In the genomic region with DNA sequence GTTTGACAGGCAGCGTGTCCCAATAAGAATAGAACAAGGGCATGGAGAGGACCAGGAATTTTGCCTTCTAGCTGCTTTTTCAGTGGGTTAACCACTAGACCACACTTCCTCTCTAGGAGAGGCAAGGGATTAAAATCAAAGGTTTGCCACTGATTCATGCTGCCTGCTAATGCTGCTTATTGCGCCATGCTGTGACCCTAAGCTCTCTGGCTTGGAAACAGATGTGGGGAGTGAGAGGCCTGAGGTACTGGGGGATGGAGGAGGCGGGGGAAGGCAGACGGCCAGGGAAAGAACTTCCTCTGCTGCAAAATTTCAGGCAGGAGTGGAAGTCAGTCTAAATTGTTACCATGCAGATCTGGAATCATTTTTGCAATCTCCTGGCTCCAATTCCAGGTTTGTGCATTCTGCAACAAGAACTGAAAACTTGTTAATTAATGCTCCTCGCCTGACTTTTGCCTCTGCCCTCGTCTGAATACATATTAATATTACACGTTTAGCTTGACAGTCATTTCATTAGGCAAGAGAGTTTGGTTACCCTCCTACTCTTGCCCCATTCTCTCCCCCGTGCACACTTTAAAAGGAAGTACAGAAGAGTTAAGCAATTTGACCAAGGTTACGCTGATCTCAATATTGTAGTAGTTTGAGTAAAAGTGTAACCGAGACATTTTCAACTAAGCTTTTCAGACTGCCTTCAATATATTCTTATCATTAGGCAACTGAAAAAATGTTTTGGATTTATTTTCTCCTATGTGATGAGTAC, we compare ENCODE assay signal across 8 cellular contexts.
A peak's percentile ranks its signal among the peaks of the same experiment; 100 is the strongest.
DNase-seq lines count a peak whose midpoint lies in the region; ATAC-seq, FAIRE-seq and TF ChIP-seq lines count a peak whose summit lies in the region.

No MANE protein-coding gene starts in this region.

- H3K9me3 ChIP-seq in A673 (ENCODE audit: low read depth, low read length, poor library complexity, severe bottlenecking) (no peaks in the 10 kb centered on the region), lower lobe of right lung (no peaks in the 10 kb centered on the region), transverse colon (no peaks in the 10 kb centered on the region)

- DNase-seq in A673 (ENCODE audit: low spot score) (peak; percentile 82), MV-4-11 (lab: John Stamatoyannopoulos, UW) (peak; percentile 97), bronchial epithelial cell (ENCODE audit: low read depth) (peak; percentile 88), lower lobe of right lung (peak; percentile 79), transverse colon (peak; percentile 74), progenitor cell of endocrine pancreas (ENCODE audit: low spot score, unreplicated experiment) (no peak), DMS153 treated with DMSO at 0.1 percent for 48 hours (lab: John Stamatoyannopoulos, UW; ENCODE audit: unreplicated experiment) (no peak)

- no peak for TF ChIP-seq EP300 in transverse colon (IDR thresholded peaks at IDR 0.05; ENCODE audit: low read depth)

- TF ChIP-seq POLR2A in transverse colon (IDR thresholded peaks at IDR 0.05), result no peak

- peaks cover 3% of the 10 kb centered on the region for H3K9me3 Mint-ChIP-seq in progenitor cell of endocrine pancreas (ENCODE audit: low read depth)

- in situ Hi-C loops in transverse colon (cut with MboI; ENCODE audit: low pct_ligation_motif_present in 1 of 4, low pct_unique_long_range_greater_than_20kb in 1 of 4, low sequenced_read_pairs in 3 of 4), result no loop called here

- POLR2A ChIA-PET in A673 (lab: Charles Lee; ENCODE audit: low non-redundant PET), result no interaction called here

- no peaks in the 10 kb centered on the region for H3K27me3 Mint-ChIP-seq in progenitor cell of endocrine pancreas

- H3K4me3 ChIP-seq in A673 (ENCODE audit: low read depth, low read length, poor library complexity, severe bottlenecking) (peak overlapping the region; percentile 29), bronchial epithelial cell (ENCODE audit: low read depth, low read length) (no peak overlapping the region), lower lobe of right lung (peak overlapping the region; percentile 22), transverse colon (no peak overlapping the region)

- H3K4me3 Mint-ChIP-seq in progenitor cell of endocrine pancreas (ENCODE audit: low read depth), result no peak overlapping the region

- TF ChIP-seq CTCF in A673 (conservative IDR thresholded peaks at IDR 0.05; ENCODE audit: low read depth, low read length) (no peak), bronchial epithelial cell (IDR thresholded peaks at IDR 0.05; ENCODE audit: insufficient read depth, low read length, severe bottlenecking) (no peak), lower lobe of right lung (IDR thresholded peaks at IDR 0.05) (no peak), transverse colon (IDR thresholded peaks at IDR 0.05) (no peak), progenitor cell of endocrine pancreas (IDR thresholded peaks at IDR 0.05; ENCODE audit: unreplicated experiment) (no peak)

- H3K36me3 Mint-ChIP-seq in progenitor cell of endocrine pancreas (ENCODE audit: insufficient read depth), result no peaks in the 10 kb centered on the region

- BruUV-seq in A673 (replicated peaks; lab: Mats Ljungman, UMichigan), result no TSS peak

- H3K27ac Mint-ChIP-seq in progenitor cell of endocrine pancreas, result no peak overlapping the region

- intact Hi-C loops in A673 (cut with micrococcal nuclease; ENCODE audit: unreplicated experiment), result no loop called here
- intact Hi-C loops in lower lobe of right lung (cut with DNase I), result no loop called here
- intact Hi-C loops in transverse colon (cut with DNase I; ENCODE audit: low total_unique reads), result no loop called here

- ATAC-seq in GM21515 (IDR thresholded peaks at IDR 0.05; ENCODE audit: unreplicated experiment) (peak; percentile 53), lower lobe of right lung (peak; percentile 78 to 86)

- H3K36me3 ChIP-seq in A673 (ENCODE audit: insufficient read depth, low read length, poor library complexity, severe bottlenecking) (no peaks in the 10 kb centered on the region), bronchial epithelial cell (ENCODE audit: control insufficient read depth, insufficient read depth, low read length) (no peaks in the 10 kb centered on the region), lower lobe of right lung (no peaks in the 10 kb centered on the region), transverse colon (no peaks in the 10 kb centered on the region)

- H3K4me1 ChIP-seq in A673 (ENCODE audit: insufficient read depth, low read length, poor library complexity, severe bottlenecking), result peaks cover 40% of the 10 kb centered on the region
- H3K4me1 ChIP-seq in lower lobe of right lung, result peaks cover 34% of the 10 kb centered on the region
- peaks cover 3 to 41% (median 16%) of the 10 kb centered on the region in 4 donors for H3K4me1 ChIP-seq in transverse colon

- peak; percentile 13 for FAIRE-seq in bronchial epithelial cell (lab: Jason Lieb, UNC)

- H3K27ac ChIP-seq in A673 (ENCODE audit: low read depth, low read length, poor library complexity, severe bottlenecking) (peak overlapping the region; percentile 79), lower lobe of right lung (peak overlapping the region; percentile 77), transverse colon (peak overlapping the region; percentile 69 to 83 (median 80))

- H3K27me3 ChIP-seq in A673 (replicated peaks; ENCODE audit: insufficient read depth, low read depth, low read length, poor library complexity), result no peaks in the 10 kb centered on the region
- no peaks in the 10 kb centered on the region for H3K27me3 ChIP-seq in bronchial epithelial cell (ENCODE audit: control insufficient read depth, insufficient read depth, low read length)
- no peaks in the 10 kb centered on the region for H3K27me3 ChIP-seq in lower lobe of right lung (ENCODE audit: low read depth)
- H3K27me3 ChIP-seq in transverse colon, result no peaks in the 10 kb centered on the region

- no peaks in the 10 kb centered on the region for H3K4me1 Mint-ChIP-seq in progenitor cell of endocrine pancreas (ENCODE audit: low read depth)

- 49 to 72% methylated on average over 8 to 10 of the region's 10 CpGs for WGBS in transverse colon (ENCODE audit: low coverage in 1 of 2), 2 donors

- CTCF ChIA-PET in A673 (lab: Charles Lee), result no interaction called here

Comparison
In these comparisons a context has a peak if more than half of its experiments do, and no peak if none do; other contexts are left out.
1. DNase-seq: peak in A673 (single experiment), MV-4-11 (single experiment), bronchial epithelial cell (single experiment), lower lobe of right lung (single experiment) and transverse colon (single experiment); none in progenitor cell of endocrine pancreas (single experiment) and DMS153 treated with DMSO at 0.1 percent for 48 hours (single experiment).
2. H3K4me3 ChIP-seq: peak in A673 (single experiment) and lower lobe of right lung (single experiment); none in bronchial epithelial cell (single experiment) and transverse colon (0 of 4).
3. Peak in every context shown above with its lines, with median percentiles within 50 percentile points of each other: H3K27ac ChIP-seq.